ENCODE assay signal across 1 cellular context in genomic region chr3:134799393-134799792, GRCh38.
TF ChIP-seq lines count a peak whose summit lies in the region.

No MANE protein-coding gene starts in this region.

TF ChIP-seq in GM12878, 131 proteins besides CTCF, POLR2A, EP300 and RAD21 (continued from another document):
- no peak for TF ChIP-seq NKRF (conservative IDR thresholded peaks at IDR 0.05)
- no peak for TF ChIP-seq CUX1 (IDR thresholded peaks at IDR 0.05; ENCODE audit: insufficient replicate concordance, low read depth, low read length)
- TF ChIP-seq RELA (IDR thresholded peaks at IDR 0.05; ENCODE audit: borderline replicate concordance, partially characterized antibody): no peak
- TF ChIP-seq MYC (IDR thresholded peaks at IDR 0.05; ENCODE audit: insufficient read depth, insufficient read length, insufficient replicate concordance, low read length, severe bottlenecking): no peak
- TF ChIP-seq JUNB (IDR thresholded peaks at IDR 0.05): no peak
